ENCODE assay signal across 12 cellular contexts in the genomic region with DNA sequence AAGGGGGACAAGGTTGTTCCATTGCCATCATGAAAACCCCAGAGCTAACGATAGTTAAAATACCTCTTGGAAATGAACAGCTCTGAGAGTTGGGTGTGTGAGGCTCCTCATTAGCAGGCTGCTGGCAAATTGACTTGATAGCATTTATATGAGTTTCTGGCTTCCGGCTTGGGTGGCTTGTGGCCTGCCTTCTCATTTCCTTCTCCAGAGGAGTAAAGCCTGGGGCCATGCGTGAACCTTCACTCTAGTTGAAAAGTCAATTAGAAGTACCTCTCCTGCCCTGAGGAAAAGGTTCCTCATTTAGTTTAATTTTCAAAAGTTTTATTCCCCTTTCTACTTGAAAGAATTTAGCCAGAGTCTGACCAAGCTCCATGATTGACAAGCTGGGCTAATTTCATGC.
DNase-seq lines count a peak whose midpoint lies in the region; ATAC-seq and TF ChIP-seq lines count a peak whose summit lies in the region.
"Had no signal": no experiment of that assay in that cellular context is flagged by ENCODE, and none has a peak within 500 bp of the region (broad histone marks: within the 10 kb centered on the region; RNA-seq: fewer than 3 reads in every experiment).

No MANE protein-coding gene starts in this region.

- H3K27ac Mint-ChIP-seq in activated CD4-positive, alpha-beta T cell treated with anti-CD3 and anti-CD28 coated beads for 36 hours: peak overlapping the region; percentile 35
- H3K27ac Mint-ChIP-seq in activated CD4-positive, alpha-beta memory T cell treated with anti-CD3 and anti-CD28 coated beads, Interleukin-2, amount 10 ng/mL, durations not matched to agents 7 days and 5 days: peak overlapping the region; percentile 40
- H3K27ac Mint-ChIP-seq in stimulated activated naive CD8-positive, alpha-beta T cell treated with anti-CD3 and anti-CD28 coated beads, Interleukin-15, amount 100 ng/mL, for 72 hours: no peak overlapping the region
- H3K27ac Mint-ChIP-seq: GM23338 had no signal

- no peaks in the 10 kb centered on the region for H3K9me2 ChIP-seq in hepatocyte (replicated peaks; ENCODE audit: insufficient read depth)

- no peaks in the 10 kb centered on the region for H3K27me3 ChIP-seq in effector memory CD4-positive, alpha-beta T cell (replicated peaks; ENCODE audit: control insufficient read depth, insufficient read depth, low read length, poor library complexity, severe bottlenecking)
- no peaks in the 10 kb centered on the region for H3K27me3 ChIP-seq in hepatocyte

- no peak overlapping the region for H3K4me3 Mint-ChIP-seq in activated CD4-positive, alpha-beta T cell treated with anti-CD3 and anti-CD28 coated beads for 36 hours
- H3K4me3 Mint-ChIP-seq in activated CD4-positive, alpha-beta memory T cell treated with anti-CD3 and anti-CD28 coated beads, Interleukin-2, amount 10 ng/mL, durations not matched to agents 7 days and 5 days: no peak overlapping the region
- peak overlapping the region in 1 of 2 donors; percentile 4 for H3K4me3 Mint-ChIP-seq in stimulated activated naive CD8-positive, alpha-beta T cell treated with anti-CD3 and anti-CD28 coated beads, Interleukin-15, amount 100 ng/mL, for 72 hours
- H3K4me3 Mint-ChIP-seq: GM23338, neural crest cell had no signal

- peak overlapping the region; percentile 34 for H3K27ac ChIP-seq in effector memory CD4-positive, alpha-beta T cell (ENCODE audit: insufficient read depth, low read length, poor library complexity, severe bottlenecking)
- H3K27ac ChIP-seq in hepatocyte: no peak overlapping the region

- POLR2A ChIA-PET in activated CD4-positive, alpha-beta T cell treated with anti-CD3 and anti-CD28 coated beads for 36 hours (lab: Charles Lee): interaction anchor here (0.8 to 1.3 kb wide), 2 partner anchors 151 to 201 kb away, joined by 4 read pairs; no protein-coding TSS in a partner anchor
- POLR2A ChIA-PET in activated CD4-positive, alpha-beta memory T cell treated with anti-CD3 and anti-CD28 coated beads, Interleukin-2, amount 10 ng/mL, durations not matched to agents 7 days and 5 days (lab: Charles Lee): interaction anchor here (0.8 to 1.3 kb wide), 2 partner anchors 17 to 31 kb away, joined by 3 read pairs; no protein-coding TSS in a partner anchor

- H3K4me2 ChIP-seq in hepatocyte: no peak overlapping the region
- H3K4me2 ChIP-seq: GM23338 had no signal

- peaks cover 68% of the 10 kb centered on the region for H3K4me1 Mint-ChIP-seq in activated CD4-positive, alpha-beta T cell treated with anti-CD3 and anti-CD28 coated beads for 36 hours
- H3K4me1 Mint-ChIP-seq in activated CD4-positive, alpha-beta memory T cell treated with anti-CD3 and anti-CD28 coated beads, Interleukin-2, amount 10 ng/mL, durations not matched to agents 7 days and 5 days: peaks cover 39% of the 10 kb centered on the region
- peaks cover 65% of the 10 kb centered on the region for H3K4me1 Mint-ChIP-seq in stimulated activated naive CD8-positive, alpha-beta T cell treated with anti-CD3 and anti-CD28 coated beads, Interleukin-15, amount 100 ng/mL, for 72 hours
- H3K4me1 Mint-ChIP-seq: neural crest cell had no signal

- no peaks in the 10 kb centered on the region for H3K79me2 ChIP-seq in hepatocyte

- H2AFZ ChIP-seq in hepatocyte: no peak overlapping the region
- H2AFZ ChIP-seq: GM23338 had no signal

- peaks cover 48% of the 10 kb centered on the region for H3K4me1 ChIP-seq in effector memory CD4-positive, alpha-beta T cell (ENCODE audit: control insufficient read depth, insufficient read depth, low read length, poor library complexity, severe bottlenecking)
- no peaks in the 10 kb centered on the region for H3K4me1 ChIP-seq in hepatocyte (ENCODE audit: insufficient read depth)

- peak; percentile 69 for ATAC-seq in activated CD4-positive, alpha-beta T cell treated with anti-CD3 and anti-CD28 coated beads for 36 hours
- peak; percentile 91 for ATAC-seq in stimulated activated naive CD8-positive, alpha-beta T cell treated with anti-CD3 and anti-CD28 coated beads, Interleukin-15, amount 100 ng/mL, for 72 hours
- ATAC-seq: GM23338 had no signal

- H3K36me3 Mint-ChIP-seq in activated CD4-positive, alpha-beta T cell treated with anti-CD3 and anti-CD28 coated beads for 36 hours (ENCODE audit: low read depth): peaks cover 26% of the 10 kb centered on the region
- H3K36me3 Mint-ChIP-seq in activated CD4-positive, alpha-beta memory T cell treated with anti-CD3 and anti-CD28 coated beads, Interleukin-2, amount 10 ng/mL, durations not matched to agents 7 days and 5 days (ENCODE audit: low read depth): peaks cover 33% of the 10 kb centered on the region

- 86% methylated on average over 3 of the region's 3 CpGs for WGBS in hepatocyte (ENCODE audit: low lambda C conversion rate, missing lambda C conversion rate)

- no peaks in the 10 kb centered on the region for H4K20me1 ChIP-seq in hepatocyte (ENCODE audit: insufficient read depth, poor library complexity, severe bottlenecking)

- peaks cover 11% of the 10 kb centered on the region for H3K36me3 ChIP-seq in effector memory CD4-positive, alpha-beta T cell (ENCODE audit: control insufficient read depth, insufficient read depth, low read length)
- H3K36me3 ChIP-seq in hepatocyte (replicated peaks; ENCODE audit: insufficient read depth, low read depth): no peaks in the 10 kb centered on the region

- no peaks in the 10 kb centered on the region for H3K9me3 Mint-ChIP-seq in activated CD4-positive, alpha-beta T cell treated with anti-CD3 and anti-CD28 coated beads for 36 hours (ENCODE audit: low read depth)
- H3K9me3 Mint-ChIP-seq in activated CD4-positive, alpha-beta memory T cell treated with anti-CD3 and anti-CD28 coated beads, Interleukin-2, amount 10 ng/mL, durations not matched to agents 7 days and 5 days: no peaks in the 10 kb centered on the region
- H3K9me3 Mint-ChIP-seq in stimulated activated naive CD8-positive, alpha-beta T cell treated with anti-CD3 and anti-CD28 coated beads, Interleukin-15, amount 100 ng/mL, for 72 hours: no peaks in the 10 kb centered on the region

- H3K4me3 ChIP-seq in effector memory CD4-positive, alpha-beta T cell (ENCODE audit: insufficient read depth, low read depth, low read length, poor library complexity, severe bottlenecking): no peak overlapping the region
- H3K4me3 ChIP-seq in hepatocyte: no peak overlapping the region
- H3K4me3 ChIP-seq: GM23338 had no signal

- H3K9me3 ChIP-seq in effector memory CD4-positive, alpha-beta T cell (ENCODE audit: control insufficient read depth, low read length): no peaks in the 10 kb centered on the region
- H3K9me3 ChIP-seq in hepatocyte (ENCODE audit: low read depth): no peaks in the 10 kb centered on the region

- H3K27me3 Mint-ChIP-seq in activated CD4-positive, alpha-beta T cell treated with anti-CD3 and anti-CD28 coated beads for 36 hours: no peaks in the 10 kb centered on the region
- no peaks in the 10 kb centered on the region for H3K27me3 Mint-ChIP-seq in activated CD4-positive, alpha-beta memory T cell treated with anti-CD3 and anti-CD28 coated beads, Interleukin-2, amount 10 ng/mL, durations not matched to agents 7 days and 5 days
- no peaks in the 10 kb centered on the region for H3K27me3 Mint-ChIP-seq in stimulated activated naive CD8-positive, alpha-beta T cell treated with anti-CD3 and anti-CD28 coated beads, Interleukin-15, amount 100 ng/mL, for 72 hours

- DNase-seq in activated CD4-positive, alpha-beta T cell treated with anti-CD3 and anti-CD28 coated beads for 36 hours: peak; percentile 66
- no peak for DNase-seq in activated CD4-positive, alpha-beta T cell treated with anti-CD3 and anti-CD28 coated beads for 1 hour
- peak; percentile 65 for DNase-seq in activated CD4-positive, alpha-beta memory T cell treated with anti-CD3 and anti-CD28 coated beads, Interleukin-2, amount 10 ng/mL, durations not matched to agents 7 days and 5 days
- DNase-seq in effector memory CD4-positive, alpha-beta T cell: peak in 2 of 3 donors; percentile 10 to 20
- peak; percentile 16 to 47 for DNase-seq in stimulated activated naive CD8-positive, alpha-beta T cell treated with anti-CD3 and anti-CD28 coated beads, Interleukin-15, amount 100 ng/mL, for 72 hours
- DNase-seq in amygdala (lab: John Stamatoyannopoulos, UW) (no peak), ureter (ENCODE audit: low spot score) (no peak), hepatocyte (ENCODE audit: low spot score) (no peak)
- DNase-seq: 8988T, NCI-H82 had no signal

- CTCF ChIA-PET in activated CD4-positive, alpha-beta T cell treated with anti-CD3 and anti-CD28 coated beads for 36 hours (lab: Charles Lee): interaction anchor here (0.8 to 2.5 kb wide), 7 partner anchors 10 to 201 kb away, joined by 3 to 13 read pairs (median 4); no protein-coding TSS in a partner anchor
- CTCF ChIA-PET in activated CD4-positive, alpha-beta memory T cell treated with anti-CD3 and anti-CD28 coated beads, Interleukin-2, amount 10 ng/mL, durations not matched to agents 7 days and 5 days (lab: Charles Lee): interaction anchor here (1.3 to 3.1 kb wide), 5 partner anchors 22 to 203 kb away, joined by 3 to 9 read pairs (median 4); no protein-coding TSS in a partner anchor

- TF ChIP-seq CTCF in hepatocyte (IDR thresholded peaks at IDR 0.05; ENCODE audit: poor library complexity): no peak

- intact Hi-C loops in activated CD4-positive, alpha-beta T cell treated with anti-CD3 and anti-CD28 coated beads for 36 hours (cut with DNase I, micrococcal nuclease): no loop called here

Comparison
In these comparisons a context has a peak if more than half of its experiments do, and no peak if none do; other contexts are left out.
1. DNase-seq: peak in activated CD4-positive, alpha-beta T cell treated with anti-CD3 and anti-CD28 coated beads for 36 hours (single experiment), activated CD4-positive, alpha-beta memory T cell treated with anti-CD3 and anti-CD28 coated beads, Interleukin-2, amount 10 ng/mL, durations not matched to agents 7 days and 5 days (single experiment), effector memory CD4-positive, alpha-beta T cell (2 of 3) and stimulated activated naive CD8-positive, alpha-beta T cell treated with anti-CD3 and anti-CD28 coated beads, Interleukin-15, amount 100 ng/mL, for 72 hours (2 of 2); none in activated CD4-positive, alpha-beta T cell treated with anti-CD3 and anti-CD28 coated beads for 1 hour (single experiment), amygdala (0 of 56), ureter (single experiment) and hepatocyte (single experiment).
2. H3K27ac Mint-ChIP-seq: peak in activated CD4-positive, alpha-beta T cell treated with anti-CD3 and anti-CD28 coated beads for 36 hours (single experiment) and activated CD4-positive, alpha-beta memory T cell treated with anti-CD3 and anti-CD28 coated beads, Interleukin-2, amount 10 ng/mL, durations not matched to agents 7 days and 5 days (single experiment); none in stimulated activated naive CD8-positive, alpha-beta T cell treated with anti-CD3 and anti-CD28 coated beads, Interleukin-15, amount 100 ng/mL, for 72 hours (0 of 2).